27 cellular contexts compared by ENCODE assay signal in genomic region chr2:20544093-20544747, GRCh38.
DNase-seq lines count a peak whose midpoint lies in the region; ATAC-seq, FAIRE-seq and TF ChIP-seq lines count a peak whose summit lies in the region.
"Had no signal": no experiment of that assay in that cellular context is flagged by ENCODE, and none has a peak within 500 bp of the region (broad histone marks: within the 10 kb centered on the region; RNA-seq: fewer than 3 reads in every experiment).

No MANE protein-coding gene starts in this region.

- H3K4me1 Mint-ChIP-seq in brain: peaks cover 49% of the 10 kb centered on the region
- H3K4me1 Mint-ChIP-seq in neural progenitor cell: peaks cover 42% of the 10 kb centered on the region
- H3K4me1 Mint-ChIP-seq in activated CD4-positive, alpha-beta T cell treated with anti-CD3 and anti-CD28 coated beads for 36 hours: no peaks in the 10 kb centered on the region
- H3K4me1 Mint-ChIP-seq: activated naive CD4-positive, alpha-beta T cell treated with anti-CD3 and anti-CD28 coated beads, Interleukin-2, amount 10 ng/mL, durations not matched to agents 7 days and 5 days had no signal

- TF ChIP-seq CTCF in brain (conservative IDR thresholded peaks at IDR 0.05): no peak
- TF ChIP-seq CTCF in neural progenitor cell (IDR thresholded peaks at IDR 0.05): no peak
- TF ChIP-seq CTCF in upper lobe of right lung (IDR thresholded peaks at IDR 0.05): no peak
- no peak for TF ChIP-seq CTCF in D721Med (IDR thresholded peaks at IDR 0.05; ENCODE audit: insufficient read depth, missing control alignments)

- H3K4me3 Mint-ChIP-seq in brain (peak overlapping the region in 3 of 5 experiments; percentile 10 to 50 (median 13)), neural progenitor cell (no peak overlapping the region)
- H3K4me3 Mint-ChIP-seq in activated CD4-positive, alpha-beta T cell treated with anti-CD3 and anti-CD28 coated beads for 36 hours: no peak overlapping the region
- H3K4me3 Mint-ChIP-seq: activated CD4-positive, alpha-beta memory T cell treated with anti-CD3 and anti-CD28 coated beads, Interleukin-2, amount 10 ng/mL, durations not matched to agents 7 days and 5 days; activated naive CD4-positive, alpha-beta T cell treated with anti-CD3 and anti-CD28 coated beads, Interleukin-2, amount 10 ng/mL, durations not matched to agents 7 days and 5 days had no signal

- H3K27me3 ChIP-seq in neural progenitor cell (no peaks in the 10 kb centered on the region), upper lobe of right lung (no peaks in the 10 kb centered on the region)
- H3K27me3 ChIP-seq: ascending aorta, esophagus muscularis mucosa, tibial nerve had no signal

- no peaks in the 10 kb centered on the region for H3F3A ChIP-seq in neural progenitor cell (ENCODE audit: low read depth)

- peaks cover 3% of the 10 kb centered on the region for H3K36me3 Mint-ChIP-seq in brain
- H3K36me3 Mint-ChIP-seq in neural progenitor cell: peaks cover 2% of the 10 kb centered on the region
- no peaks in the 10 kb centered on the region for H3K36me3 Mint-ChIP-seq in activated CD4-positive, alpha-beta T cell treated with anti-CD3 and anti-CD28 coated beads for 36 hours (ENCODE audit: low read depth)
- H3K36me3 Mint-ChIP-seq: activated naive CD4-positive, alpha-beta T cell treated with anti-CD3 and anti-CD28 coated beads, Interleukin-2, amount 10 ng/mL, durations not matched to agents 7 days and 5 days had no signal

- no peaks in the 10 kb centered on the region for H4K20me1 ChIP-seq in neural progenitor cell (ENCODE audit: low read depth)

- H3K4me3 ChIP-seq in neural progenitor cell: no peak overlapping the region
- H3K4me3 ChIP-seq in upper lobe of right lung: no peak overlapping the region
- H3K4me3 ChIP-seq: ascending aorta; BLaER1 treated with 17β-estradiol and CSF1 and Interleukin-3, amounts not matched to agents 10 nM and 100 nM; esophagus muscularis mucosa; tibial nerve had no signal

- no peak overlapping the region for H3K27ac ChIP-seq in neural progenitor cell
- no peak overlapping the region for H3K27ac ChIP-seq in upper lobe of right lung
- H3K27ac ChIP-seq: ascending aorta; BLaER1 treated with 17β-estradiol and CSF1 and Interleukin-3, amounts not matched to agents 10 nM and 100 nM; tibial nerve had no signal

- no peaks in the 10 kb centered on the region for H3K4me1 ChIP-seq in neural progenitor cell
- H3K4me1 ChIP-seq in upper lobe of right lung: no peaks in the 10 kb centered on the region
- H3K4me1 ChIP-seq: ascending aorta had no signal

- intact Hi-C loops in upper lobe of right lung (cut with DNase I): no loop called here
- intact Hi-C loops in activated CD4-positive, alpha-beta T cell treated with anti-CD3 and anti-CD28 coated beads for 36 hours (cut with DNase I, micrococcal nuclease): no loop called here

- POLR2A ChIA-PET in activated CD4-positive, alpha-beta T cell treated with anti-CD3 and anti-CD28 coated beads for 36 hours (lab: Charles Lee): no interaction called here

- CTCF ChIA-PET in activated CD4-positive, alpha-beta T cell treated with anti-CD3 and anti-CD28 coated beads for 36 hours (lab: Charles Lee): no interaction called here

- H2AFZ ChIP-seq in neural progenitor cell (replicated peaks): no peak overlapping the region

- H3K36me3 ChIP-seq in neural progenitor cell: no peaks in the 10 kb centered on the region
- H3K36me3 ChIP-seq in upper lobe of right lung: no peaks in the 10 kb centered on the region
- H3K36me3 ChIP-seq: ascending aorta; BLaER1 treated with 17β-estradiol and CSF1 and Interleukin-3, amounts not matched to agents 10 nM and 100 nM; esophagus muscularis mucosa; tibial nerve had no signal

- no peak overlapping the region for H3K9ac ChIP-seq in neural progenitor cell
- H3K9ac ChIP-seq: BLaER1 treated with 17β-estradiol and CSF1 and Interleukin-3, amounts not matched to agents 10 nM and 100 nM had no signal

- FAIRE-seq in D721Med (lab: Jason Lieb, UNC): no peak
- FAIRE-seq: A204.1 had no signal

- H3K4me2 ChIP-seq in neural progenitor cell: no peak overlapping the region

- H3K9me3 ChIP-seq in neural progenitor cell (ENCODE audit: low read depth) (no peaks in the 10 kb centered on the region), upper lobe of right lung (no peaks in the 10 kb centered on the region)
- H3K9me3 ChIP-seq: ascending aorta, esophagus muscularis mucosa had no signal

- ATAC-seq in upper lobe of right lung: no peak
- no peak for ATAC-seq in activated CD4-positive, alpha-beta T cell treated with anti-CD3 and anti-CD28 coated beads for 36 hours
- ATAC-seq: left lobe of liver, right cardiac atrium had no signal

- no peaks in the 10 kb centered on the region for H3K79me2 ChIP-seq in neural progenitor cell (ENCODE audit: low read depth)

- H3K27ac Mint-ChIP-seq in brain (peak overlapping the region; percentile 73 to 95 (median 92)), neural progenitor cell (peak overlapping the region; percentile 79)
- H3K27ac Mint-ChIP-seq in activated CD4-positive, alpha-beta T cell treated with anti-CD3 and anti-CD28 coated beads for 36 hours: no peak overlapping the region
- H3K27ac Mint-ChIP-seq: activated CD4-positive, alpha-beta memory T cell treated with anti-CD3 and anti-CD28 coated beads, Interleukin-2, amount 10 ng/mL, durations not matched to agents 7 days and 5 days; activated naive CD4-positive, alpha-beta T cell treated with anti-CD3 and anti-CD28 coated beads, Interleukin-2, amount 10 ng/mL, durations not matched to agents 7 days and 5 days had no signal

- H3K9me3 Mint-ChIP-seq in brain (peaks cover 2 to 4% (median 3%) of the 10 kb centered on the region in 5 experiments), neural progenitor cell (peaks cover 5% of the 10 kb centered on the region)
- H3K9me3 Mint-ChIP-seq in activated CD4-positive, alpha-beta T cell treated with anti-CD3 and anti-CD28 coated beads for 36 hours (ENCODE audit: low read depth): peaks cover 2% of the 10 kb centered on the region
- H3K9me3 Mint-ChIP-seq: activated CD4-positive, alpha-beta memory T cell treated with anti-CD3 and anti-CD28 coated beads, Interleukin-2, amount 10 ng/mL, durations not matched to agents 7 days and 5 days; activated naive CD4-positive, alpha-beta T cell treated with anti-CD3 and anti-CD28 coated beads, Interleukin-2, amount 10 ng/mL, durations not matched to agents 7 days and 5 days had no signal

- DNase-seq in NCI-H2171 treated with DMSO at 0.1 percent for 48 hours (lab: John Stamatoyannopoulos, UW) (peak; percentile 42), NCI-H2171 (lab: John Stamatoyannopoulos, UW) (no peak), neural progenitor cell (ENCODE audit: low spot score) (no peak), upper lobe of right lung (peak; percentile 30), D721Med (ENCODE audit: insufficient read length, low spot score) (no peak), RPMI8226 (no peak)
- DNase-seq in activated CD4-positive, alpha-beta T cell treated with anti-CD3 and anti-CD28 coated beads for 36 hours: no peak
- DNase-seq: activated CD4-positive, alpha-beta memory T cell treated with anti-CD3 and anti-CD28 coated beads, Interleukin-2, amount 10 ng/mL, durations not matched to agents 7 days and 5 days; activated naive CD4-positive, alpha-beta T cell treated with anti-CD3 and anti-CD28 coated beads, Interleukin-2, amount 10 ng/mL, durations not matched to agents 7 days and 5 days; activated T-cell treated with anti-CD3 and anti-CD28 coated beads, Interleukin-2, amount 50 U/mL, for 1 hour; DMS153; effector CD8-positive, alpha-beta T cell; GF-D8; H7; NCI-H1417 treated with DMSO at 0.1 percent for 48 hours; OCI-M1; right cardiac atrium; SIG-M5; stimulated activated CD4-positive, alpha-beta T cell treated with anti-CD3 and anti-CD28 coated beads, Interleukin-1b, Interleukin-23, amount 100 ng/mL, for 48 hours; stimulated activated naive CD4-positive, alpha-beta T cell had no signal

- H3K27me3 Mint-ChIP-seq in brain (peaks cover 7% of the 10 kb centered on the region), neural progenitor cell (ENCODE audit: insufficient read depth, low read depth) (peaks cover 19% of the 10 kb centered on the region)
- no peaks in the 10 kb centered on the region for H3K27me3 Mint-ChIP-seq in activated CD4-positive, alpha-beta T cell treated with anti-CD3 and anti-CD28 coated beads for 36 hours

Comparison
In these comparisons a context has a peak if more than half of its experiments do, and no peak if none do; other contexts are left out.
1. DNase-seq: peak in NCI-H2171 treated with DMSO at 0.1 percent for 48 hours (single experiment) and upper lobe of right lung (single experiment); none in NCI-H2171 (single experiment), neural progenitor cell (single experiment), activated CD4-positive, alpha-beta T cell treated with anti-CD3 and anti-CD28 coated beads for 36 hours (single experiment), D721Med (single experiment) and RPMI8226 (single experiment).
2. H3K4me3 Mint-ChIP-seq: peak in brain (3 of 5); none in neural progenitor cell (single experiment) and activated CD4-positive, alpha-beta T cell treated with anti-CD3 and anti-CD28 coated beads for 36 hours (single experiment).